8 cellular contexts compared by ENCODE assay signal in genomic region chr22:40635940-40636379, GRCh38. TPM values are rescaled to one million over a fixed set of nuclear protein-coding genes. Genes with fewer than 3 reads are reported as not detected.
DNase-seq lines count a peak whose midpoint lies in the region; ATAC-seq, FAIRE-seq and TF ChIP-seq lines count a peak whose summit lies in the region.

No MANE protein-coding gene starts in this region.

- H3K9ac ChIP-seq in parathyroid adenoma: no peak overlapping the region

- peak overlapping the region; percentile 81 for H3K4me3 ChIP-seq in fibroblast of mammary gland (ENCODE audit: control insufficient read depth, low read depth, low read length)
- H3K4me3 ChIP-seq in parathyroid adenoma (ENCODE audit: low read depth, low read length): peak overlapping the region; percentile 75

- TF ChIP-seq CTCF in fibroblast of mammary gland (conservative IDR thresholded peaks at IDR 0.05; ENCODE audit: control insufficient read depth, insufficient read depth, low read depth, low read length) (no peak), parathyroid adenoma (IDR thresholded peaks at IDR 0.05) (no peak)

- no peak for FAIRE-seq in frontal cortex (lab: Jason Lieb, UNC)

- DNase-seq in T-helper 9 cell: peak; percentile 9
- DNase-seq in fibroblast of mammary gland (ENCODE audit: low read depth): no peak
- DNase-seq in frontal cortex (ENCODE audit: low spot score in 2 of 2): no peak
- no peak for DNase-seq in NCI-H1105 treated with DMSO at 0.1 percent for 48 hours (lab: John Stamatoyannopoulos, UW)
- no peak for DNase-seq in GM19240 (ENCODE audit: insufficient read length, low spot score)

- peak overlapping the region; percentile 74 for H3K4me2 ChIP-seq in parathyroid adenoma (ENCODE audit: low read length)

- peaks cover 16% of the 10 kb centered on the region for H3K79me2 ChIP-seq in parathyroid adenoma

- peak; percentile 5 for ATAC-seq in GM18861 (IDR thresholded peaks at IDR 0.05; ENCODE audit: unreplicated experiment)
- peak; percentile 12 for ATAC-seq in HG02852 (IDR thresholded peaks at IDR 0.05; ENCODE audit: unreplicated experiment)

- no peaks in the 10 kb centered on the region for H3K9me3 ChIP-seq in parathyroid adenoma (ENCODE audit: control insufficient read depth, low read length)

- peak overlapping the region; percentile 72 for H2AFZ ChIP-seq in parathyroid adenoma

- H3K36me3 ChIP-seq in parathyroid adenoma (ENCODE audit: control insufficient read depth, insufficient read depth, low read length): no peaks in the 10 kb centered on the region

- H3K4me1 ChIP-seq in parathyroid adenoma: peaks cover 4% of the 10 kb centered on the region

- peak overlapping the region; percentile 79 for H3K27ac ChIP-seq in parathyroid adenoma

- H3K27me3 ChIP-seq in parathyroid adenoma (ENCODE audit: control insufficient read depth, insufficient read depth, low read length): no peaks in the 10 kb centered on the region

RNA-seq across cellular contexts. Expression of gene MRTFA, which starts 0.6 kb away (rescaled TPM):
- total RNA-seq in frontal cortex: 24.9 TPM

RNA-seq across cellular contexts. Expression of gene MCHR1, which starts 43.3 kb away (rescaled TPM):
- 1.2 TPM for total RNA-seq in frontal cortex
